In genomic region chr10:18713077-18713476, GRCh38 we compare ENCODE assay signal across 11 cellular contexts. TPM values are rescaled to one million over a fixed set of nuclear protein-coding genes. Genes with fewer than 3 reads are reported as not detected.
DNase-seq lines count a peak whose midpoint lies in the region; ATAC-seq and TF ChIP-seq lines count a peak whose summit lies in the region.
"Had no signal": no experiment of that assay in that cellular context is flagged by ENCODE, and none has a peak within 500 bp of the region (broad histone marks: within the 10 kb centered on the region; RNA-seq: fewer than 3 reads in every experiment).

No MANE protein-coding gene starts in this region.

- DNase-seq in EH (ENCODE audit: low read depth) (peak; percentile 88), NOMO-1 (lab: John Stamatoyannopoulos, UW; ENCODE audit: unreplicated experiment in 2 of 2) (peak; percentile 65 to 83), cardiac fibroblast (ENCODE audit: low read depth in 2 of 2) (peak; percentile 80 to 88), omental fat pad (ENCODE audit: low spot score) (no peak), natural killer cell (no peak), chondrocyte (ENCODE audit: low spot score) (no peak)
- no peak for DNase-seq in stimulated activated naive B cell treated with anti-CD40 and anti-IgM and Interleukin-4, amounts not matched to agents 10 μg/mL and 1 μg/mL and 100 μg/mL, for 72 hours
- DNase-seq: activated CD4-positive, alpha-beta memory T cell treated with anti-CD3 and anti-CD28 coated beads, Interleukin-2, amount 10 ng/mL, durations not matched to agents 7 days and 5 days; ovary had no signal

- H3K4me3 Mint-ChIP-seq in natural killer cell (no peak overlapping the region), chondrocyte (ENCODE audit: unreplicated experiment) (no peak overlapping the region)
- no peak overlapping the region for H3K4me3 Mint-ChIP-seq in stimulated activated naive B cell treated with anti-CD40 and anti-IgM and Interleukin-4, amounts not matched to agents 10 μg/mL and 1 μg/mL and 100 μg/mL, for 72 hours
- H3K4me3 Mint-ChIP-seq: activated CD4-positive, alpha-beta memory T cell treated with anti-CD3 and anti-CD28 coated beads, Interleukin-2, amount 10 ng/mL, durations not matched to agents 7 days and 5 days had no signal

- H3K9me3 Mint-ChIP-seq in natural killer cell = no peaks in the 10 kb centered on the region
- H3K9me3 Mint-ChIP-seq in stimulated activated naive B cell treated with anti-CD40 and anti-IgM and Interleukin-4, amounts not matched to agents 10 μg/mL and 1 μg/mL and 100 μg/mL, for 72 hours = no peaks in the 10 kb centered on the region
- no peaks in the 10 kb centered on the region for H3K9me3 Mint-ChIP-seq in chondrocyte (ENCODE audit: low read depth)

- no peak overlapping the region for H3K4me3 ChIP-seq in cardiac fibroblast (replicated peaks in 1 of 2; ENCODE audit: low read depth in 2 of 2, low read length in 2 of 2)
- H3K4me3 ChIP-seq: cardiac muscle cell, ovary had no signal

- no peak for TF ChIP-seq CTCF in cardiac fibroblast (IDR thresholded peaks at IDR 0.05; ENCODE audit: low read depth, low read length)
- TF ChIP-seq CTCF in omental fat pad (IDR thresholded peaks at IDR 0.05) = no peak
- TF ChIP-seq CTCF in natural killer cell (IDR thresholded peaks at IDR 0.05) = no peak
- no peak for TF ChIP-seq CTCF in chondrocyte (IDR thresholded peaks at IDR 0.05)

- H3K4me1 Mint-ChIP-seq in natural killer cell (no peaks in the 10 kb centered on the region), chondrocyte (ENCODE audit: low read depth) (no peaks in the 10 kb centered on the region)
- no peaks in the 10 kb centered on the region for H3K4me1 Mint-ChIP-seq in stimulated activated naive B cell treated with anti-CD40 and anti-IgM and Interleukin-4, amounts not matched to agents 10 μg/mL and 1 μg/mL and 100 μg/mL, for 72 hours
- H3K4me1 Mint-ChIP-seq: activated CD4-positive, alpha-beta memory T cell treated with anti-CD3 and anti-CD28 coated beads, Interleukin-2, amount 10 ng/mL, durations not matched to agents 7 days and 5 days had no signal

- H3K36me3 Mint-ChIP-seq in natural killer cell (no peaks in the 10 kb centered on the region), chondrocyte (ENCODE audit: low read depth) (no peaks in the 10 kb centered on the region)
- H3K36me3 Mint-ChIP-seq in stimulated activated naive B cell treated with anti-CD40 and anti-IgM and Interleukin-4, amounts not matched to agents 10 μg/mL and 1 μg/mL and 100 μg/mL, for 72 hours = no peaks in the 10 kb centered on the region

- intact Hi-C loops in natural killer cell (cut with micrococcal nuclease) = no loop called here

- ATAC-seq in omental fat pad (ENCODE audit: low FRiP score) (peak; percentile 70), natural killer cell (no peak), HG03045 (IDR thresholded peaks at IDR 0.05; ENCODE audit: unreplicated experiment) (no peak)
- no peak for ATAC-seq in stimulated activated naive B cell treated with anti-CD40 and anti-IgM and Interleukin-4, amounts not matched to agents 10 μg/mL and 1 μg/mL and 100 μg/mL, for 72 hours (replicated peaks)

- H3K27ac Mint-ChIP-seq in natural killer cell (no peak overlapping the region), chondrocyte (ENCODE audit: unreplicated experiment) (no peak overlapping the region)
- no peak overlapping the region for H3K27ac Mint-ChIP-seq in stimulated activated naive B cell treated with anti-CD40 and anti-IgM and Interleukin-4, amounts not matched to agents 10 μg/mL and 1 μg/mL and 100 μg/mL, for 72 hours
- H3K27ac Mint-ChIP-seq: activated CD4-positive, alpha-beta memory T cell treated with anti-CD3 and anti-CD28 coated beads, Interleukin-2, amount 10 ng/mL, durations not matched to agents 7 days and 5 days had no signal

- no peaks in the 10 kb centered on the region for H3K27me3 Mint-ChIP-seq in natural killer cell (ENCODE audit: low read depth in 2 of 2)
- peaks cover 0 to 7% of the 10 kb centered on the region in 2 donors for H3K27me3 Mint-ChIP-seq in stimulated activated naive B cell treated with anti-CD40 and anti-IgM and Interleukin-4, amounts not matched to agents 10 μg/mL and 1 μg/mL and 100 μg/mL, for 72 hours
- H3K27me3 Mint-ChIP-seq in chondrocyte (ENCODE audit: low read depth) = peaks cover 3% of the 10 kb centered on the region
- H3K27me3 Mint-ChIP-seq: activated CD4-positive, alpha-beta memory T cell treated with anti-CD3 and anti-CD28 coated beads, Interleukin-2, amount 10 ng/mL, durations not matched to agents 7 days and 5 days had no signal

RNA-seq across cellular contexts. Expression of gene ARL5B, which starts 53.8 kb away (rescaled TPM):
- total RNA-seq in omental fat pad = 10 to 100 TPM; 10.7 to 37.3 (median 18.2) TPM
- 10 to 100 TPM; 19.1 to 25.9 (median 20.8) TPM for total RNA-seq in natural killer cell
- total RNA-seq in chondrocyte = 14.8 to 16.0 TPM (median 15.4 TPM) in 3 replicates

Comparison
In these comparisons a context has a peak if more than half of its experiments do, and no peak if none do; other contexts are left out.
1. DNase-seq: peak in EH (single experiment), NOMO-1 (2 of 2) and cardiac fibroblast (2 of 2); none in omental fat pad (single experiment), natural killer cell (single experiment), stimulated activated naive B cell treated with anti-CD40 and anti-IgM and Interleukin-4, amounts not matched to agents 10 μg/mL and 1 μg/mL and 100 μg/mL, for 72 hours (single experiment) and chondrocyte (single experiment).